Comparison of ENCODE assay signal across 4 cellular contexts in genomic region chr1:82055375-82055774, GRCh38.
DNase-seq lines count a peak whose midpoint lies in the region; ATAC-seq, FAIRE-seq and TF ChIP-seq lines count a peak whose summit lies in the region.
"Not testable (repeated sequence)": the region's sequence is repeated elsewhere in the genome, so short reads cannot be mapped to it uniquely, and the experiment has no call there.

No MANE protein-coding gene starts in this region.

- H2BK15ac ChIP-seq in IMR-90 (ENCODE audit: low read depth, low read length); H1 (ENCODE audit: low read length): not testable (repeated sequence)

- H3K23ac ChIP-seq in IMR-90 (ENCODE audit: low read depth, low read length); H1 (ENCODE audit: insufficient read length): not testable (repeated sequence)

- WGBS in IMR-90 (ENCODE audit: extremely low coverage in 2 of 2, insufficient read length in 1 of 2), 2 experiments: no CpG with 5 or more reads among the region's 4 CpGs
- WGBS in K562 (ENCODE audit: insufficient coverage, low coverage, missing lambda C conversion rate): 0% methylated on average over 4 of the region's 4 CpGs
- WGBS in H1 (ENCODE audit: extremely low coverage in 1 of 2, insufficient coverage in 1 of 2, insufficient read length in 1 of 2, insufficient replicate concordance in 2 of 2, low coverage in 1 of 2, low lambda C conversion rate in 2 of 2, missing lambda C conversion rate in 1 of 2), 2 experiments: 86% methylated on average over 4 of the region's 4 CpGs; no CpG with 5 or more reads in 1 of the 2 experiments

- dilution Hi-C loops in IMR-90 (cut with HindIII; ENCODE audit: low sequenced_read_pairs, unreplicated experiment): not testable (repeated sequence)

- not testable (repeated sequence) for TF ChIP-seq POLR2A in IMR-90 (IDR thresholded peaks at IDR 0.05; ENCODE audit: low read depth, low read length); K562 (conservative IDR thresholded peaks at IDR 0.05); H1 (IDR thresholded peaks at IDR 0.05; ENCODE audit: control extremely low read depth in 1 of 2, low read depth in 2 of 2, low read length in 2 of 2)

- not testable (repeated sequence) for H2AFZ ChIP-seq in IMR-90 (replicated peaks; ENCODE audit: low read length, poor library complexity); K562 (ENCODE audit: low read depth, low read length); H1 (ENCODE audit: low read length)

- CTCF ChIA-PET in IMR-90 (lab: Yijun Ruan, JAX); K562 (lab: Yijun Ruan, JAX; ENCODE audit: low intra/inter-chr PET ratio): not testable (repeated sequence)
- CTCF ChIA-PET in H1 (lab: Charles Lee; ENCODE audit: partially characterized antibody): interaction anchor here (0.7 to 1.3 kb wide), 2 partner anchors 37 to 1237 kb away, joined by 4 read pairs; no protein-coding TSS in a partner anchor

- intact Hi-C loops in IMR-90 (cut with micrococcal nuclease); K562 (cut with micrococcal nuclease): not testable (repeated sequence)

- H2BK20ac ChIP-seq in IMR-90 (ENCODE audit: low read depth, low read length); H1 (ENCODE audit: low read length): not testable (repeated sequence)

- not testable (repeated sequence) for H3K18ac ChIP-seq in IMR-90 (ENCODE audit: low read depth, low read length); H1 (ENCODE audit: extremely low read depth, low read length)

- H3K79me2 ChIP-seq in K562 (ENCODE audit: control insufficient read depth, insufficient read depth, low read length); H1 (ENCODE audit: control insufficient read depth in 1 of 2, insufficient read depth in 2 of 2, low read length in 2 of 2): not testable (repeated sequence)

- not testable (repeated sequence) for H4K5ac ChIP-seq in IMR-90 (ENCODE audit: low read depth, low read length); H1 (ENCODE audit: insufficient read length, low read depth, low read length)

- H3K36me3 ChIP-seq in IMR-90 (ENCODE audit: control insufficient read depth, insufficient read depth, low read length); K562 (ENCODE audit: control insufficient read depth, insufficient read depth, low read length); H1 (ENCODE audit: control insufficient read depth in 2 of 4, insufficient read depth in 4 of 4, low read length in 3 of 4): not testable (repeated sequence)

- H3K9me1 ChIP-seq in IMR-90 (ENCODE audit: insufficient read depth, low read length); K562 (ENCODE audit: control insufficient read depth, insufficient read depth, low read length): not testable (repeated sequence)

- H4K20me1 ChIP-seq in IMR-90 (ENCODE audit: insufficient read depth, low read length); K562 (replicated peaks; ENCODE audit: control insufficient read depth, insufficient read depth, low read length); H1 (replicated peaks in 1 of 2; ENCODE audit: control insufficient read depth in 1 of 2, insufficient read depth in 2 of 2, low read length in 2 of 2): not testable (repeated sequence)

- POLR2A ChIA-PET in IMR-90 (lab: Charles Lee; ENCODE audit: unreplicated experiment); K562 (lab: Yijun Ruan, JAX); H1 (lab: Charles Lee; ENCODE audit: partially characterized antibody): not testable (repeated sequence)

- FAIRE-seq in K562 (lab: Jason Lieb, UNC); H1 (lab: Jason Lieb, UNC): not testable (repeated sequence)

- H3K9me3 ChIP-seq in IMR-90 (ENCODE audit: control insufficient read depth, insufficient read depth, low read length); K562 (replicated peaks; ENCODE audit: control insufficient read depth, insufficient read depth, low read depth, low read length); H1 (ENCODE audit: insufficient read depth in 2 of 2, low read depth in 1 of 2, low read length in 1 of 2): not testable (repeated sequence)

- H3K23me2 ChIP-seq in H1 (ENCODE audit: low read depth, low read length): not testable (repeated sequence)

- not testable (repeated sequence) for H4K91ac ChIP-seq in IMR-90 (ENCODE audit: insufficient read depth, low read depth, low read length); H1 (replicated peaks; ENCODE audit: insufficient read length, low read length)

- in situ Hi-C loops in IMR-90 (cut with MboI; ENCODE audit: low sequenced_read_pairs); K562 (cut with MboI): not testable (repeated sequence)

- not testable (repeated sequence) for H3K56ac ChIP-seq in IMR-90 (ENCODE audit: extremely low read depth, insufficient read depth, low read length); H1 (replicated peaks; ENCODE audit: insufficient read length, low read depth, low read length)

- BruUV-seq in IMR-90 (replicated peaks; lab: Mats Ljungman, UMichigan); K562 (replicated peaks; lab: Mats Ljungman, UMichigan): not testable (repeated sequence)

- not testable (repeated sequence) for H2BK12ac ChIP-seq in H1 (ENCODE audit: low read depth, low read length)

- H2AK5ac ChIP-seq in IMR-90 (ENCODE audit: low read depth, low read length); H1 (ENCODE audit: low read depth, low read length): not testable (repeated sequence)

- not testable (repeated sequence) for H3K27ac ChIP-seq in IMR-90 (ENCODE audit: insufficient read depth, low read length); K562 (ENCODE audit: extremely low read depth, low read depth, low read length); H1 (ENCODE audit: low read depth, low read length)

- not testable (repeated sequence) for H2BK5ac ChIP-seq in IMR-90 (ENCODE audit: low read depth, low read length, poor library complexity, severe bottlenecking); H1 (ENCODE audit: low read depth, low read length)

- TF ChIP-seq EP300 in Ishikawa (IDR thresholded peaks at IDR 0.05; ENCODE audit: borderline replicate concordance); K562 (IDR thresholded peaks at IDR 0.05; ENCODE audit: low read length); H1 (IDR thresholded peaks at IDR 0.05; ENCODE audit: borderline replicate concordance in 1 of 2, low read depth in 2 of 2, low read length in 2 of 2): not testable (repeated sequence)

- not testable (repeated sequence) for H4K8ac ChIP-seq in IMR-90 (ENCODE audit: low read depth in 2 of 2, low read length in 2 of 2); H1 (ENCODE audit: extremely low read depth, insufficient read depth, low read length)

- not testable (repeated sequence) for H3K14ac ChIP-seq in IMR-90 (replicated peaks; ENCODE audit: low read depth, low read length); H1 (ENCODE audit: insufficient read length)

- DNase-seq in IMR-90; K562 (ENCODE audit: extremely low read depth in 1 of 4, low spot score in 3 of 4); H1 (ENCODE audit: low read depth in 1 of 2, low spot score in 2 of 2): not testable (repeated sequence)

- H3K4me1 ChIP-seq in IMR-90 (ENCODE audit: control insufficient read depth, insufficient read depth, low read length); K562 (replicated peaks in 1 of 2; ENCODE audit: control insufficient read depth in 2 of 2, insufficient read depth in 2 of 2, low read length in 2 of 2); H1 (replicated peaks in 1 of 4; ENCODE audit: control insufficient read depth in 3 of 4, insufficient read depth in 4 of 4, low read length in 3 of 4): not testable (repeated sequence)

- not testable (repeated sequence) for H3K79me1 ChIP-seq in IMR-90 (ENCODE audit: low read depth in 1 of 2, low read length in 2 of 2); H1 (ENCODE audit: low read depth, low read length)

- H3K4ac ChIP-seq in IMR-90 (ENCODE audit: low read depth, low read length); H1 (replicated peaks; ENCODE audit: insufficient read length, low read depth, low read length): not testable (repeated sequence)

- ATAC-seq in IMR-90 (ENCODE audit: low read depth); K562: not testable (repeated sequence)

- not testable (repeated sequence) for H2BK120ac ChIP-seq in IMR-90 (ENCODE audit: low read depth, low read length); H1 (replicated peaks; ENCODE audit: low read depth, low read length)

- not testable (repeated sequence) for H3K4me2 ChIP-seq in IMR-90 (ENCODE audit: low read depth, low read length); K562 (ENCODE audit: insufficient read depth, low read length); H1 (ENCODE audit: insufficient read depth in 1 of 2, low read depth in 2 of 2, low read length in 2 of 2)

- H3K9ac ChIP-seq in IMR-90 (ENCODE audit: low read depth, low read length); K562 (ENCODE audit: insufficient read depth in 1 of 2, low read depth in 2 of 2, low read length in 2 of 2); H1 (replicated peaks in 1 of 4; ENCODE audit: extremely low read depth in 1 of 4, low read depth in 3 of 4, low read length in 3 of 4): not testable (repeated sequence)

- not testable (repeated sequence) for TF ChIP-seq RAD21 in IMR-90 (IDR thresholded peaks at IDR 0.05; ENCODE audit: low read length); Ishikawa (IDR thresholded peaks at IDR 0.05; ENCODE audit: low read depth); K562 (CRISPR knock-in tag; conservative IDR thresholded peaks at IDR 0.05 in 1 of 2, IDR thresholded peaks at IDR 0.05 in 1 of 2); H1 (IDR thresholded peaks at IDR 0.05 in 1 of 2, conservative IDR thresholded peaks at IDR 0.05 in 1 of 2; ENCODE audit: low read depth in 2 of 2, low read length in 2 of 2)

- not testable (repeated sequence) for H3K4me3 ChIP-seq in IMR-90 (ENCODE audit: insufficient read depth, low read depth, low read length); K562; H1 (ENCODE audit: extremely low read depth in 1 of 4, insufficient read depth in 2 of 4, low read depth in 3 of 4, low read length in 4 of 4)

- not testable (repeated sequence) for H2AK9ac ChIP-seq in IMR-90 (replicated peaks; ENCODE audit: low read depth, low read length, poor library complexity)

- H3K27me3 ChIP-seq in IMR-90 (ENCODE audit: control insufficient read depth, insufficient read depth, low read length); K562 (ENCODE audit: control insufficient read depth in 2 of 2, insufficient read depth in 2 of 2, low read length in 2 of 2); H1 (replicated peaks in 1 of 4; ENCODE audit: control insufficient read depth in 3 of 4, extremely low read depth in 1 of 4, insufficient read depth in 3 of 4, low read length in 3 of 4): not testable (repeated sequence)

- TF ChIP-seq CTCF in IMR-90 (conservative IDR thresholded peaks at IDR 0.05; ENCODE audit: low read depth, low read length); K562 (IDR thresholded peaks at IDR 0.05 in 2 of 3, conservative IDR thresholded peaks at IDR 0.05 in 1 of 3; ENCODE audit: insufficient read depth in 2 of 3, low read depth in 1 of 3, low read length in 3 of 3); H1 (IDR thresholded peaks at IDR 0.05; ENCODE audit: control extremely low read depth in 1 of 3, insufficient read depth in 1 of 3, low read depth in 1 of 3, low read length in 3 of 3): not testable (repeated sequence)
